ENCODE assay signal across 8 cellular contexts in the genomic region with DNA sequence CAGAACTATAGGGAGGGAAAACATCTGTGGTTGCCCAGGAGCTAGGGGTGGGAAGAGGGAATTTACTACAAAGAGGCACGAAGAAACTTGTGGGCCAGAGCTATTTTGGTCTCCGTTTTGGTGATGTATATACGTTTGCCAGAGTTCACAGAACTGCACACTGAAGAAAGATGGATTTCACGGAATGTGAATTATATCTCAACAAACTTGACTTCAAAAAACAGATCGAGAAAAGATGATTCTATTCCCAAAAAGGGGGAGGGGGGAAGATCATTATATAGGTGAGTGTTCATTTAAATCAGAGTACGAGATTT. TPM values are rescaled to one million over a fixed set of nuclear protein-coding genes. Genes with fewer than 3 reads are reported as not detected.
DNase-seq lines count a peak whose midpoint lies in the region; ATAC-seq and TF ChIP-seq lines count a peak whose summit lies in the region.

No MANE protein-coding gene starts in this region.

- no peak overlapping the region for H3K27ac Mint-ChIP-seq in natural killer cell

- no peak for DNase-seq in AG09309 (ENCODE audit: low read depth)
- DNase-seq in coronary artery (ENCODE audit: low spot score), result no peak
- no peak for DNase-seq in natural killer cell
- no peak for DNase-seq in sciatic nerve (ENCODE audit: low spot score)
- DNase-seq in NCI-H187 (lab: John Stamatoyannopoulos, UW), result no peak

- no peaks in the 10 kb centered on the region for H3K36me3 ChIP-seq in HUES48 (ENCODE audit: control insufficient read depth, insufficient read depth, low read length)

- intact Hi-C loops in natural killer cell (cut with micrococcal nuclease) (no loop called here), sciatic nerve (cut with DNase I) (no loop called here)

- H3K27me3 ChIP-seq in HUES48 (ENCODE audit: control insufficient read depth, insufficient read depth, low read length), result no peaks in the 10 kb centered on the region

- H3K4me1 Mint-ChIP-seq in natural killer cell, result peaks cover 18 to 19% of the 10 kb centered on the region in 2 donors

- TF ChIP-seq CTCF in AG09309 (IDR thresholded peaks at IDR 0.05; ENCODE audit: control insufficient read depth, insufficient read depth, low read depth, low read length, missing control alignments), result no peak
- TF ChIP-seq CTCF in coronary artery (IDR thresholded peaks at IDR 0.05), result no peak
- no peak for TF ChIP-seq CTCF in natural killer cell (IDR thresholded peaks at IDR 0.05)

- peak overlapping the region; percentile 70 for H3K4me3 Mint-ChIP-seq in natural killer cell

- H3K9me3 ChIP-seq in HUES48 (ENCODE audit: control insufficient read depth, insufficient read depth, low read length), result no peaks in the 10 kb centered on the region

- peak overlapping the region; percentile 39; the same call in 1 of the 2 replicates for H3K9ac ChIP-seq in HUES48 (ENCODE audit: low read depth, low read length)

- H3K9me3 Mint-ChIP-seq in natural killer cell, result no peaks in the 10 kb centered on the region

- H3K4me1 ChIP-seq in HUES48 (ENCODE audit: control insufficient read depth, insufficient read depth, low read length), result peaks cover 11% of the 10 kb centered on the region; the same call in 1 of the 2 replicates

- H3K27ac ChIP-seq in HUES48 (ENCODE audit: low read depth, low read length) (no peak overlapping the region), coronary artery (peak overlapping the region; percentile 39 to 71)

- H3K4me3 ChIP-seq in AG09309 (ENCODE audit: control insufficient read depth, low read depth, low read length) (peak overlapping the region; percentile 34), HUES48 (ENCODE audit: low read depth, low read length) (peak overlapping the region; percentile 79), coronary artery (peak overlapping the region; percentile 76)

- peaks cover 20 to 22% of the 10 kb centered on the region in 2 donors for H3K27me3 Mint-ChIP-seq in natural killer cell (ENCODE audit: low read depth in 2 of 2)

- ATAC-seq in natural killer cell (no peak), HG03139 (IDR thresholded peaks at IDR 0.05; ENCODE audit: unreplicated experiment) (no peak), GM21737 (IDR thresholded peaks at IDR 0.05; ENCODE audit: unreplicated experiment) (no peak), sciatic nerve (no peak)

- peaks cover 3% of the 10 kb centered on the region for H3K36me3 Mint-ChIP-seq in natural killer cell

RNA-seq across cellular contexts. Expression of gene AS3MT, which starts 0.3 kb away (rescaled TPM):
- under 1 TPM in 2 of 3 donors, not detected in 1; 0.48 to 0.75 TPM for total RNA-seq in natural killer cell
- total RNA-seq in sciatic nerve, result 0.49 TPM

RNA-seq across cellular contexts. Expression of gene BORCS7, which starts 14.9 kb away (rescaled TPM):
- total RNA-seq in natural killer cell (10 to 100 TPM in 2 of 3 donors, 1 to 10 TPM in 1; 9.7 to 18.9 (median 15.4) TPM), sciatic nerve (21.1 TPM)

RNA-seq across cellular contexts. Expression of gene CYP17A1, which starts 31.7 kb away (rescaled TPM):
- not detected for total RNA-seq in natural killer cell
- 0.18 TPM for total RNA-seq in sciatic nerve

RNA-seq across cellular contexts. Expression of gene CNNM2, which starts 49.2 kb away (rescaled TPM):
- total RNA-seq in natural killer cell (10 to 100 TPM in 2 of 3 donors, 1 to 10 TPM in 1; 8.6 to 18.0 (median 16.7) TPM), sciatic nerve (11.1 TPM)
